ENCODE assay signal across 8 cellular contexts in the genomic region with DNA sequence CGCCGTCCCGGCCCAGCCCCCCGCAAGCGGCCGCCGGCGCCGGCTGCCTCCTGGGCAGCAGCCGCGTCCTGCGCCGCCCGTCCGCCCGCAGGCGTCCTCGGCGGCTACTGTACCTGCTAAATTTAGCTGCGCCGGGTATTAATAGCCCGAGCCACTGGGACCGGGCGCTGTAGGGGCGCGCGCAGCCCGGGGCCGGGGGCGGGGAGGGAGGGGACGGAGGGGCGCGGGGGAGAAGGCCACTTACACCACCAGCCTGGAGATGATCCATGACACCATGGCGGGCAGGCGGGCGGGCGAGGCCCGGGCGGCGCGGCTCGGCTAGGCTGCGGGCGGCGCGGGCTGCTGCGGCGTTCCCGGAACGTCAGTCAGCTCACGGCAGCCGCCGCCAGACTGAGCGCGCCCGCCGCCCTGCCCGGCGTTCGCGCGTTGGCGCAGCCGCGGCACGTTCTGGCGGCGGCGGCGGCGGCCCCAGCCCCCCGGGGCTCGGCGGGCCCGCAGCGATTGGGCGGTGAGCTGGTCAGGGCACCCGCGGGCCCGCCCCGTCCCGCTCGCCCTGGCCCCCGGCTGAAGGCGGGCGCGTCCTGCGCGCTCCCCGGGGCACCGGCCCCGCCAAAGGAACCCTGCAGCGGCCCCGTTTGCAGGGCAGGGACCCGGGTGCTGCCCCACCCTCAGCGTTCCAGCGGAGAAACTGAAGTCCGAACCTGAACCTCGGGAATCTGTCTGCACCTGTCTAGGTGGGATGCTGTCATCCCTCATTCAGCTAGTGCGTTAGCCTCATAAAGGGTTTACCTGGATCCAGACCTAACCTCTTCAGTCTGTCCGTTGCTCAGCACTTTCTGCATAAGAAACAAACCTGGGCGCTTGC. TPM values are rescaled to one million over a fixed set of nuclear protein-coding genes. Genes with fewer than 3 reads are reported as not detected.
DNase-seq lines count a peak whose midpoint lies in the region; ATAC-seq, FAIRE-seq and TF ChIP-seq lines count a peak whose summit lies in the region.

A gene with protein sequence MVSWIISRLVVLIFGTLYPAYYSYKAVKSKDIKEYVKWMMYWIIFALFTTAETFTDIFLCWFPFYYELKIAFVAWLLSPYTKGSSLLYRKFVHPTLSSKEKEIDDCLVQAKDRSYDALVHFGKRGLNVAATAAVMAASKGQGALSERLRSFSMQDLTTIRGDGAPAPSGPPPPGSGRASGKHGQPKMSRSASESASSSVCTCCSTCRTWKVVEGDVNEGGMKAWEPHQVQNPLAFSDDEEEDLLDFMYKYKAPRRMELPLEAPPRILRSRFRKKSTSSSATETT (minus strand): TSS at position 392 of the 865 bp plus-strand sequence. CDS start 116 bp downstream, at position 276.

- no peak within 1 kb of the TSS for H2AFZ ChIP-seq in GM12878 (ENCODE audit: control insufficient read depth, low read depth, low read length)
- H2AFZ ChIP-seq in smooth muscle cell (ENCODE audit: low read depth) = no peak within 1 kb of the TSS

- no peak for TF ChIP-seq POLR2A in GM12878 (IDR thresholded peaks at IDR 0.05; ENCODE audit: low read depth, low read length)

- no peaks in the 10 kb centered on the region for H3F3A ChIP-seq in smooth muscle cell (ENCODE audit: low read depth)

- POLR2A ChIA-PET in GM12878 (lab: Charles Lee) = no interaction called here

- ATAC-seq in GM12878 (peak; percentile 52), GM19023 (IDR thresholded peaks at IDR 0.05; ENCODE audit: unreplicated experiment) (no peak), HG02798 (IDR thresholded peaks at IDR 0.05; ENCODE audit: poor library complexity, unreplicated experiment) (no peak)

- H3K36me3 ChIP-seq in GM12878 (ENCODE audit: control insufficient read depth in 2 of 2, insufficient read depth in 2 of 2, low read length in 1 of 2) (no peaks in the 10 kb centered on the region), smooth muscle cell (ENCODE audit: low read depth) (no peaks in the 10 kb centered on the region)

- SMC1A ChIA-PET in GM12878 (lab: Charles Lee; ENCODE audit: uncharacterized antibody, unreplicated experiment) = no interaction called here

- no peak for TF ChIP-seq RAD21 in GM12878 (IDR thresholded peaks at IDR 0.05; ENCODE audit: insufficient read depth, low read depth, low read length)

- intact Hi-C loops in GM12878 (cut with micrococcal nuclease; ENCODE audit: unreplicated experiment) = no loop called here

- no peak within 1 kb of the TSS for H3K9ac ChIP-seq in GM12878 (ENCODE audit: control insufficient read depth, insufficient read depth, low read length)
- H3K9ac ChIP-seq in smooth muscle cell (ENCODE audit: low read depth) = no peak within 1 kb of the TSS

- DNase-seq in NCI-H748 (lab: John Stamatoyannopoulos, UW; ENCODE audit: unreplicated experiment) (peak; percentile 49), NCI-H748 treated with DMSO at 0.1 percent for 48 hours (lab: John Stamatoyannopoulos, UW) (no peak), NCI-H2171 (lab: John Stamatoyannopoulos, UW) (peak; percentile 32), GM12878 (ENCODE audit: low read depth, low spot score) (no peak), iPS-NIHi7 (ENCODE audit: extremely low spot score) (peak; percentile 65), smooth muscle cell (lab: John Stamatoyannopoulos, UW; ENCODE audit: unreplicated experiment) (no peak)

- CTCF ChIA-PET in GM12878 (lab: Yijun Ruan, JAX) = interaction anchor here (0.8 to 1.0 kb wide), 3 partner anchors 28 to 117 kb away, joined by 3 read pairs; no protein-coding TSS in a partner anchor

- H3K9me3 ChIP-seq in GM12878 (replicated peaks; ENCODE audit: control insufficient read depth, insufficient read depth, low read length) (no peaks in the 10 kb centered on the region; the same call in 1 of the 3 replicates), smooth muscle cell (replicated peaks; ENCODE audit: low read depth) (no peaks in the 10 kb centered on the region)

- RAD21 ChIA-PET in GM12878 (lab: Charles Lee; ENCODE audit: unreplicated experiment) = no interaction called here

- H3K79me2 ChIP-seq in GM12878 (ENCODE audit: control insufficient read depth, insufficient read depth, low read length) (no peaks in the 10 kb centered on the region), smooth muscle cell (ENCODE audit: low read depth) (no peaks in the 10 kb centered on the region)

- H3K4me2 ChIP-seq in GM12878 (ENCODE audit: control insufficient read depth, insufficient read depth) (peak within 1 kb of the TSS; percentile 66), smooth muscle cell (peak within 1 kb of the TSS; percentile 93)

- BruUV-seq in GM12878 (replicated peaks; lab: Mats Ljungman, UMichigan) = no TSS peak

- H3K27ac ChIP-seq in GM12878 (ENCODE audit: control insufficient read depth, insufficient read depth) (no peak within 1 kb of the TSS), smooth muscle cell (ENCODE audit: low read depth) (no peak within 1 kb of the TSS)

- in situ Hi-C loops in GM12878 (cut with MboI) = no loop called here

- peaks cover 14 to 20% of the 10 kb centered on the region in 2 experiments for H3K27me3 ChIP-seq in GM12878 (replicated peaks in 1 of 2; ENCODE audit: control insufficient read depth in 2 of 2, insufficient read depth in 2 of 2, low read length in 1 of 2)
- H3K27me3 ChIP-seq in smooth muscle cell (ENCODE audit: low read depth) = peaks cover 92% of the 10 kb centered on the region

- WGBS in GM12878 (ENCODE audit: insufficient coverage, insufficient replicate concordance, low lambda C conversion rate, missing lambda C conversion rate) = 3% methylated on average over 64 of the region's 102 CpGs
- under 1% methylated on average over 59 of the region's 102 CpGs for WGBS in smooth muscle cell (ENCODE audit: low lambda C conversion rate)

- no peak for TF ChIP-seq CTCF in GM12878 (IDR thresholded peaks at IDR 0.05 in 2 of 3, conservative IDR thresholded peaks at IDR 0.05 in 1 of 3; ENCODE audit: control insufficient read depth in 2 of 3, extremely low read depth in 1 of 3, insufficient read depth in 1 of 3, low read depth in 3 of 3, low read length in 3 of 3)
- TF ChIP-seq CTCF in smooth muscle cell (IDR thresholded peaks at IDR 0.05; ENCODE audit: borderline replicate concordance, insufficient read depth, poor library complexity, severe bottlenecking) = no peak

- FAIRE-seq in GM12878 (lab: Jason Lieb, UNC) = no peak

- H4K20me1 ChIP-seq in GM12878 (ENCODE audit: control insufficient read depth, insufficient read depth) (no peaks in the 10 kb centered on the region; the same call in 1 of the 2 replicates), smooth muscle cell (ENCODE audit: low read depth) (no peaks in the 10 kb centered on the region)

- H3K4me1 ChIP-seq in GM12878 (ENCODE audit: control insufficient read depth, insufficient read depth, low read length) = no peaks in the 10 kb centered on the region
- H3K4me1 ChIP-seq in smooth muscle cell (ENCODE audit: low read depth) = no peaks in the 10 kb centered on the region

- H3K4me3 ChIP-seq in GM12878 (peak within 1 kb of the TSS; percentile 44; the same call in 1 of the 2 replicates), smooth muscle cell (peak within 1 kb of the TSS; percentile 55)

- TF ChIP-seq EP300 in GM12878 (IDR thresholded peaks at IDR 0.05; ENCODE audit: borderline replicate concordance in 1 of 2, control insufficient read depth in 1 of 2, low read depth in 2 of 2, low read length in 2 of 2) = no peak

TF ChIP-seq in GM12878, 131 proteins besides CTCF, POLR2A, EP300 and RAD21 (continues in another document):
- no peak for TF ChIP-seq IRF4 (IDR thresholded peaks at IDR 0.05; ENCODE audit: low read depth, low read length)
- TF ChIP-seq, protein P1, sequence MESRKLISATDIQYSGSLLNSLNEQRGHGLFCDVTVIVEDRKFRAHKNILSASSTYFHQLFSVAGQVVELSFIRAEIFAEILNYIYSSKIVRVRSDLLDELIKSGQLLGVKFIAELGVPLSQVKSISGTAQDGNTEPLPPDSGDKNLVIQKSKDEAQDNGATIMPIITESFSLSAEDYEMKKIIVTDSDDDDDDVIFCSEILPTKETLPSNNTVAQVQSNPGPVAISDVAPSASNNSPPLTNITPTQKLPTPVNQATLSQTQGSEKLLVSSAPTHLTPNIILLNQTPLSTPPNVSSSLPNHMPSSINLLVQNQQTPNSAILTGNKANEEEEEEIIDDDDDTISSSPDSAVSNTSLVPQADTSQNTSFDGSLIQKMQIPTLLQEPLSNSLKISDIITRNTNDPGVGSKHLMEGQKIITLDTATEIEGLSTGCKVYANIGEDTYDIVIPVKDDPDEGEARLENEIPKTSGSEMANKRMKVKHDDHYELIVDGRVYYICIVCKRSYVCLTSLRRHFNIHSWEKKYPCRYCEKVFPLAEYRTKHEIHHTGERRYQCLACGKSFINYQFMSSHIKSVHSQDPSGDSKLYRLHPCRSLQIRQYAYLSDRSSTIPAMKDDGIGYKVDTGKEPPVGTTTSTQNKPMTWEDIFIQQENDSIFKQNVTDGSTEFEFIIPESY (IDR thresholded peaks at IDR 0.05) = no peak
- no peak for TF ChIP-seq GATAD2B (conservative IDR thresholded peaks at IDR 0.05; ENCODE audit: low read depth)
- TF ChIP-seq EZH2 (IDR thresholded peaks at IDR 0.05; ENCODE audit: borderline replicate concordance, control insufficient read depth, low read depth, low read length) = 0 out of 2 replicates have a peak, but pooled peaks have one; percentile 63
- no peak for TF ChIP-seq ESRRA (IDR thresholded peaks at IDR 0.05; ENCODE audit: low read length)

RNA-seq across cellular contexts. Expression of the gene that starts here (rescaled TPM):
- 0.54 and 0.61 TPM in 2 replicates for total RNA-seq in GM12878 (2013; cell fraction: nucleolus; rRNA removed)
- total RNA-seq in GM12878 (2014; rRNA removed) = 0.06 and 0.22 TPM in 2 replicates
- total RNA-seq in GM12878 (2014; rRNA removed; fragmentation: Illumina TruSeq; extraction: Trizol) = 0.09 TPM in 1 of 2 replicates, not detected in the other
- 0.11 TPM in 1 of 2 replicates, not detected in the other for total RNA-seq in GM12878 (2021)
- polyA plus RNA-seq in GM12878 (2011; ENCODE audit: low read depth) = not detected
- 0.10 TPM in 1 of 2 replicates, not detected in the other for polyA plus RNA-seq in GM12878 (2011; rRNA removed)
- polyA plus RNA-seq in GM12878 (2011; cell fraction: cytosol; rRNA removed) = 0.05 TPM in 1 of 2 replicates, not detected in the other
- 0.03 TPM in 1 of 2 replicates, not detected in the other for polyA plus RNA-seq in GM12878 (2011; cell fraction: nucleus; rRNA removed)
- 0.23 and 0.28 TPM in 2 replicates for polyA plus RNA-seq in GM12878 (2012)
- 0.07 and 0.10 TPM in 2 replicates for polyA plus RNA-seq in GM12878 (2014; fragmentation: Illumina TruSeq; extraction: Trizol)
- polyA plus RNA-seq in GM12878 (2014; fragmentation: Nextera tagmentation; extraction: Ambion mirVana) = under 1 TPM; 0.02 to 0.11 TPM
- 0.04 and 0.09 TPM in 2 replicates for polyA plus RNA-seq in GM12878 (2014; rRNA removed)
- under 1 TPM; 0.16 to 0.30 TPM for polyA plus RNA-seq in GM12878 (2016; fragmentation: Nextera tagmentation; extraction: Ambion mirVana)
- polyA minus RNA-seq in GM12878 (2011; rRNA and poly(A)+ RNA removed) = 0.15 TPM in 1 of 2 replicates, not detected in the other
- polyA minus RNA-seq in GM12878 (2011; cell fraction: cytosol; rRNA and poly(A)+ RNA removed) = not detected in 2 replicates
- not detected in 2 replicates for polyA minus RNA-seq in GM12878 (2011; cell fraction: nucleus; rRNA and poly(A)+ RNA removed)
- 0.13 TPM in 1 of 2 replicates, not detected in the other for total RNA-seq in smooth muscle cell
- polyA plus RNA-seq in smooth muscle cell = not detected in 2 replicates

Comparison
In these comparisons a context has a peak if more than half of its experiments do, and no peak if none do; other contexts are left out.
1. DNase-seq: peak in NCI-H748 (single experiment), NCI-H2171 (single experiment) and iPS-NIHi7 (single experiment); none in NCI-H748 treated with DMSO at 0.1 percent for 48 hours (single experiment), GM12878 (single experiment) and smooth muscle cell (single experiment).
2. Peak in ATAC-seq, H3K4me3 ChIP-seq and H3K4me2 ChIP-seq in GM12878; RNA of the gene not detected or under 1 TPM.